ENCODE assay signal across 16 cellular contexts in genomic region chr7:4168556-4168955, GRCh38.
DNase-seq lines count a peak whose midpoint lies in the region; ATAC-seq and TF ChIP-seq lines count a peak whose summit lies in the region.
"Had no signal": no experiment of that assay in that cellular context is flagged by ENCODE, and none has a peak within 500 bp of the region (broad histone marks: within the 10 kb centered on the region; RNA-seq: fewer than 3 reads in every experiment).

No MANE protein-coding gene starts in this region.

- CTCF ChIA-PET in WTC11 (lab: Charles Lee), result no interaction called here

- peaks cover 13% of the 10 kb centered on the region for H3K4me1 Mint-ChIP-seq in WTC11

- H2AK5ac ChIP-seq in neuronal stem cell (ENCODE audit: low read depth, low read length), result no peak overlapping the region

- no peaks in the 10 kb centered on the region for H3K9me3 ChIP-seq in neuronal stem cell (replicated peaks in 1 of 2; ENCODE audit: control insufficient read depth in 2 of 2, insufficient read depth in 1 of 2, low read depth in 1 of 2, low read length in 2 of 2)
- H3K9me3 ChIP-seq: A549, Caco-2, HAP-1 had no signal

- no peak overlapping the region for H2BK15ac ChIP-seq in neuronal stem cell (ENCODE audit: low read length)

- H4K91ac ChIP-seq in neuronal stem cell (ENCODE audit: low read depth, low read length, poor library complexity), result no peak overlapping the region

- H3K4me3 Mint-ChIP-seq in WTC11, result no peak overlapping the region
- H3K4me3 Mint-ChIP-seq: CD4-positive, alpha-beta T cell had no signal

- no peaks in the 10 kb centered on the region for H3K36me3 Mint-ChIP-seq in WTC11

- no peak overlapping the region for H3K14ac ChIP-seq in neuronal stem cell (ENCODE audit: low read length)

- WGBS in neuronal stem cell (ENCODE audit: extremely low coverage in 2 of 2, insufficient read length in 2 of 2, insufficient replicate concordance in 1 of 2), 2 donors, result no CpG with 5 or more reads among the region's 7 CpGs

- H2BK5ac ChIP-seq in neuronal stem cell (ENCODE audit: low read length), result no peak overlapping the region

- H2BK12ac ChIP-seq in neuronal stem cell (ENCODE audit: low read length), result no peak overlapping the region

- TF ChIP-seq CTCF in WTC11 (IDR thresholded peaks at IDR 0.05), result no peak

- POLR2A ChIA-PET in WTC11 (lab: Charles Lee), result no interaction called here

- DNase-seq in ELF-1 (ENCODE audit: low read depth, low spot score) (peak; percentile 24), H7 (peak; percentile 46), WTC11 (ENCODE audit: low spot score) (no peak), neuronal stem cell (ENCODE audit: low spot score) (no peak), foreskin melanocyte (no peak), HK-2 (ENCODE audit: unreplicated experiment) (no peak), NCI-H1048 (lab: John Stamatoyannopoulos, UW) (no peak)
- no peak for DNase-seq in stimulated activated naive CD4-positive, alpha-beta T cell treated with Interleukin-2 at 50 U/mL for 16 hours (lab: John Stamatoyannopoulos, UW)
- DNase-seq: AML-193; Caco-2; CD4-positive, alpha-beta T cell; GDM1; GM23248 had no signal

- H3K4ac ChIP-seq in neuronal stem cell (ENCODE audit: low read length), result no peak overlapping the region

- H4K8ac ChIP-seq in neuronal stem cell (ENCODE audit: low read depth, low read length), result no peak overlapping the region

- H3K18ac ChIP-seq in neuronal stem cell (ENCODE audit: low read length), result peak overlapping the region; percentile 24

- H3K9ac ChIP-seq in neuronal stem cell (ENCODE audit: low read depth, low read length, poor library complexity), result no peak overlapping the region
- H3K9ac ChIP-seq: GM23248 had no signal

- H3K36me3 ChIP-seq in H7 (replicated peaks; ENCODE audit: control insufficient read depth, insufficient read depth, low read length) (no peaks in the 10 kb centered on the region), neuronal stem cell (replicated peaks in 1 of 2; ENCODE audit: control insufficient read depth in 2 of 2, insufficient read depth in 2 of 2, low read length in 2 of 2) (no peaks in the 10 kb centered on the region)
- H3K36me3 ChIP-seq: HAP-1 had no signal

- no peaks in the 10 kb centered on the region for H3K4me1 ChIP-seq in neuronal stem cell (ENCODE audit: control insufficient read depth in 2 of 2, insufficient read depth in 1 of 2, low read depth in 1 of 2, low read length in 2 of 2)
- H3K4me1 ChIP-seq: A549, Caco-2, HAP-1 had no signal

- H3K27ac ChIP-seq in neuronal stem cell (replicated peaks; ENCODE audit: low read length), result no peak overlapping the region
- H3K27ac ChIP-seq: A549, C4-2B, GM23248 had no signal

- no peak overlapping the region for H2BK120ac ChIP-seq in neuronal stem cell (ENCODE audit: low read depth, low read length)

- no peak for ATAC-seq in WTC11
- ATAC-seq: A549 had no signal

- H3K27me3 ChIP-seq in H7 (ENCODE audit: control insufficient read depth, insufficient read depth, low read length), result no peaks in the 10 kb centered on the region
- H3K27me3 ChIP-seq in neuronal stem cell (ENCODE audit: control insufficient read depth in 3 of 3, insufficient read depth in 3 of 3, low read depth in 1 of 3, low read length in 3 of 3), result no peaks in the 10 kb centered on the region

- no peak overlapping the region for H3K23ac ChIP-seq in neuronal stem cell (ENCODE audit: low read depth, low read length, poor library complexity)

- H3K9me3 Mint-ChIP-seq in WTC11, result no peaks in the 10 kb centered on the region
- H3K9me3 Mint-ChIP-seq: CD4-positive, alpha-beta T cell had no signal

- no peak overlapping the region for H3K4me2 ChIP-seq in neuronal stem cell (ENCODE audit: insufficient read depth, low read length, poor library complexity, severe bottlenecking)
- H3K4me2 ChIP-seq: A549 had no signal

- no peaks in the 10 kb centered on the region for H3K79me1 ChIP-seq in neuronal stem cell (ENCODE audit: low read depth, low read length)

- H3K4me3 ChIP-seq in H7 (ENCODE audit: insufficient read depth, low read depth, low read length) (no peak overlapping the region), neuronal stem cell (ENCODE audit: low read length in 2 of 2) (no peak overlapping the region)
- H3K4me3 ChIP-seq: A549, GM23248, HAP-1 had no signal

- no peak overlapping the region for H2AFZ ChIP-seq in neuronal stem cell (ENCODE audit: low read length)
- H2AFZ ChIP-seq: GM23248 had no signal

- H3K27me3 Mint-ChIP-seq in WTC11 (ENCODE audit: low read depth), result no peaks in the 10 kb centered on the region
- H3K27me3 Mint-ChIP-seq: CD4-positive, alpha-beta T cell had no signal

- peak overlapping the region; percentile 30; the same call in 1 of the 2 replicates for H3K27ac Mint-ChIP-seq in WTC11
- H3K27ac Mint-ChIP-seq: CD4-positive, alpha-beta T cell had no signal

TF ChIP-seq in WTC11, 78 proteins besides CTCF, POLR2A, EP300 and RAD21:
- TF ChIP-seq OVOL2 (CRISPR knock-in tag; IDR thresholded peaks at IDR 0.05; ENCODE audit: borderline replicate concordance) (no peak), E2F4 (CRISPR knock-in tag; IDR thresholded peaks at IDR 0.05; ENCODE audit: borderline replicate concordance, low read depth) (no peak)

Comparison
In these comparisons a context has a peak if more than half of its experiments do, and no peak if none do; other contexts are left out.
1. DNase-seq: peak in ELF-1 (single experiment) and H7 (single experiment); none in WTC11 (single experiment), neuronal stem cell (single experiment), foreskin melanocyte (single experiment), HK-2 (single experiment), NCI-H1048 (single experiment) and stimulated activated naive CD4-positive, alpha-beta T cell treated with Interleukin-2 at 50 U/mL for 16 hours (single experiment).